In genomic region chr19:55434356-55434755, GRCh38 we compare ENCODE assay signal across 20 cellular contexts. TPM values are rescaled to one million over a fixed set of nuclear protein-coding genes. Genes with fewer than 3 reads are reported as not detected.
DNase-seq lines count a peak whose midpoint lies in the region; ATAC-seq, FAIRE-seq and TF ChIP-seq lines count a peak whose summit lies in the region.
"Had no signal": no experiment of that assay in that cellular context is flagged by ENCODE, and none has a peak within 500 bp of the region (broad histone marks: within the 10 kb centered on the region; RNA-seq: fewer than 3 reads in every experiment).

No MANE protein-coding gene starts in this region.

- H3K4me3 Mint-ChIP-seq in H9 = no peak overlapping the region
- H3K4me3 Mint-ChIP-seq: CD4-positive, alpha-beta memory T cell; HFFc6 had no signal

- no peak for TF ChIP-seq EP300 in H1 (IDR thresholded peaks at IDR 0.05; ENCODE audit: borderline replicate concordance in 1 of 2, low read depth in 2 of 2, low read length in 2 of 2)

- no peak for DNase-seq in H9
- no peak for DNase-seq in H1 (ENCODE audit: low read depth in 1 of 2, low spot score in 2 of 2)
- no peak for DNase-seq in activated T-cell treated with anti-CD3 and anti-CD28 coated beads, Interleukin-2, amount 50 U/mL, for 48 hours
- DNase-seq: Calu3; CD4-positive, alpha-beta memory T cell; EL; HFFc6; Karpas-422; NCI-H1417 treated with DMSO at 0.1 percent for 48 hours; NCI-H187 treated with DMSO at 0.1 percent for 48 hours; NCI-H226; NCI-H524; SHP77 had no signal

- peaks cover 3% of the 10 kb centered on the region for H3K23me2 ChIP-seq in H9 (ENCODE audit: insufficient read length, low read depth, low read length, poor library complexity, severe bottlenecking)
- peaks cover 13% of the 10 kb centered on the region; the same call in 1 of the 2 replicates for H3K23me2 ChIP-seq in H1 (ENCODE audit: low read depth, low read length)

- no peak overlapping the region for H3K56ac ChIP-seq in H9 (ENCODE audit: insufficient read length, low read depth, low read length)
- H3K56ac ChIP-seq in H1 (replicated peaks; ENCODE audit: insufficient read length, low read depth, low read length) = peak overlapping the region; percentile 100

- peak; percentile 48 for FAIRE-seq in H1 (lab: Jason Lieb, UNC)

- H3K36me3 ChIP-seq in H1 (ENCODE audit: control insufficient read depth in 2 of 4, insufficient read depth in 4 of 4, low read length in 3 of 4) = no peaks in the 10 kb centered on the region
- H3K36me3 ChIP-seq: BLaER1 had no signal

- no peaks in the 10 kb centered on the region for H4K20me1 ChIP-seq in H9 (ENCODE audit: control insufficient read depth, insufficient read depth, insufficient read length)
- peaks cover 2 to 21% of the 10 kb centered on the region in 2 experiments for H4K20me1 ChIP-seq in H1 (replicated peaks in 1 of 2; ENCODE audit: control insufficient read depth in 1 of 2, insufficient read depth in 2 of 2, low read length in 2 of 2)

- peaks cover 40% of the 10 kb centered on the region for H3K27me3 Mint-ChIP-seq in H9 (ENCODE audit: low read depth)

- no peak overlapping the region for H3K14ac ChIP-seq in H9 (ENCODE audit: insufficient read depth, low read length)
- no peak overlapping the region for H3K14ac ChIP-seq in H1 (ENCODE audit: insufficient read length)

- no peak overlapping the region for H3K4me2 ChIP-seq in H9 (ENCODE audit: insufficient read depth, insufficient read length, low read length)
- H3K4me2 ChIP-seq in H1 (ENCODE audit: insufficient read depth in 1 of 2, low read depth in 2 of 2, low read length in 2 of 2) = no peak overlapping the region
- H3K4me2 ChIP-seq: BLaER1 had no signal

- no peak overlapping the region for H3K9ac ChIP-seq in H9 (ENCODE audit: extremely low read depth, insufficient read length, low read length)
- H3K9ac ChIP-seq in H1 (replicated peaks in 1 of 4; ENCODE audit: extremely low read depth in 1 of 4, low read depth in 3 of 4, low read length in 3 of 4) = no peak overlapping the region
- H3K9ac ChIP-seq: BLaER1 had no signal

- CTCF ChIA-PET in H1 (lab: Charles Lee; ENCODE audit: partially characterized antibody) = no interaction called here

- no peak overlapping the region for H3K4me3 ChIP-seq in H1 (ENCODE audit: extremely low read depth in 1 of 4, insufficient read depth in 2 of 4, low read depth in 3 of 4, low read length in 4 of 4)
- H3K4me3 ChIP-seq: BLaER1, SK-N-MC had no signal

- H3K18ac ChIP-seq in H9 (ENCODE audit: insufficient read length, low read depth, low read length) (no peak overlapping the region), H1 (ENCODE audit: extremely low read depth, low read length) (no peak overlapping the region)

- no peaks in the 10 kb centered on the region for H3K79me2 ChIP-seq in H9 (ENCODE audit: insufficient read depth, low read length)
- H3K79me2 ChIP-seq in H1 (ENCODE audit: control insufficient read depth in 1 of 2, insufficient read depth in 2 of 2, low read length in 2 of 2) = no peaks in the 10 kb centered on the region

- 100% methylated on average over 2 of the region's 2 CpGs for WGBS in H9 (ENCODE audit: extremely low coverage, insufficient read length, low lambda C conversion rate)
- WGBS in H1 (ENCODE audit: extremely low coverage in 1 of 2, insufficient coverage in 1 of 2, insufficient read length in 1 of 2, insufficient replicate concordance in 2 of 2, low coverage in 1 of 2, low lambda C conversion rate in 2 of 2, missing lambda C conversion rate in 1 of 2), 2 experiments = 92% methylated on average over 2 of the region's 2 CpGs; no CpG with 5 or more reads in 1 of the 2 experiments

- H4K91ac ChIP-seq in H9 (ENCODE audit: insufficient read length, low read depth, low read length) = no peak overlapping the region
- H4K91ac ChIP-seq in H1 (replicated peaks; ENCODE audit: insufficient read length, low read length) = peak overlapping the region; percentile 65

- H3K9me3 Mint-ChIP-seq in H9 = peaks cover 6 to 10% of the 10 kb centered on the region in 2 experiments; a peak in 4 of 5 replicates

- H2BK12ac ChIP-seq in H9 (ENCODE audit: insufficient read length, low read depth, low read length) = no peak overlapping the region
- H2BK12ac ChIP-seq in H1 (ENCODE audit: low read depth, low read length) = 0 out of 2 replicates have a peak overlapping the region, but pooled peaks have one; percentile 1

- H3K4me1 Mint-ChIP-seq in H9 = peaks cover 0 to 4% of the 10 kb centered on the region in 2 experiments; a peak in 2 of 4 replicates

- H3K23ac ChIP-seq in H9 (ENCODE audit: insufficient read length, low read depth, low read length) = no peak overlapping the region
- no peak overlapping the region for H3K23ac ChIP-seq in H1 (ENCODE audit: insufficient read length)

- H2BK20ac ChIP-seq in H9 (ENCODE audit: low read depth, low read length, poor library complexity, severe bottlenecking) (no peak overlapping the region), H1 (ENCODE audit: low read length) (no peak overlapping the region)

- TF ChIP-seq RAD21 in H1 (IDR thresholded peaks at IDR 0.05 in 1 of 2, conservative IDR thresholded peaks at IDR 0.05 in 1 of 2; ENCODE audit: low read depth in 2 of 2, low read length in 2 of 2) = no peak

- no peak overlapping the region for H2AK5ac ChIP-seq in H9 (ENCODE audit: insufficient read length, low read length)
- H2AK5ac ChIP-seq in H1 (ENCODE audit: low read depth, low read length) = 0 out of 2 replicates have a peak overlapping the region, but pooled peaks have one; percentile 1

- H3K4me1 ChIP-seq in H9 (ENCODE audit: insufficient read depth, low read length) (no peaks in the 10 kb centered on the region), H1 (replicated peaks in 1 of 4; ENCODE audit: control insufficient read depth in 3 of 4, insufficient read depth in 4 of 4, low read length in 3 of 4) (peaks cover 0 to 5% (median 2%) of the 10 kb centered on the region in 4 experiments; a peak in 2 of 7 replicates)
- H3K4me1 ChIP-seq: BLaER1 had no signal

- H3T11ph ChIP-seq in H9 (ENCODE audit: low read length) = no peak overlapping the region

- no peak overlapping the region for H2BK5ac ChIP-seq in H9 (ENCODE audit: insufficient read length, low read length)
- H2BK5ac ChIP-seq in H1 (ENCODE audit: low read depth, low read length) = no peak overlapping the region

- no peak overlapping the region for H3K27ac Mint-ChIP-seq in H9
- H3K27ac Mint-ChIP-seq: CD4-positive, alpha-beta memory T cell; HFFc6 had no signal

- H4K5ac ChIP-seq in H9 (ENCODE audit: insufficient read length, low read depth, low read length) (no peak overlapping the region), H1 (ENCODE audit: insufficient read length, low read depth, low read length) (no peak overlapping the region)

- H4K8ac ChIP-seq in H9 (replicated peaks; ENCODE audit: insufficient read length, low read depth, low read length) (peak overlapping the region; percentile 30), H1 (ENCODE audit: extremely low read depth, insufficient read depth, low read length) (no peak overlapping the region)

- H3K4ac ChIP-seq in H9 (ENCODE audit: low read depth, low read length) = no peak overlapping the region
- no peak overlapping the region for H3K4ac ChIP-seq in H1 (replicated peaks; ENCODE audit: insufficient read length, low read depth, low read length)

- peaks cover 0 to 2% (median 0%) of the 10 kb centered on the region in 3 experiments; a peak in 1 of 7 replicates for H3K36me3 Mint-ChIP-seq in H9 (ENCODE audit: insufficient read depth in 1 of 3, low read depth in 3 of 3)

- H2AFZ ChIP-seq in H9 (ENCODE audit: low read length) (no peak overlapping the region), H1 (ENCODE audit: low read length) (no peak overlapping the region)

- TF ChIP-seq CTCF in H9 (conservative IDR thresholded peaks at IDR 0.05) = no peak
- no peak for TF ChIP-seq CTCF in H1 (IDR thresholded peaks at IDR 0.05; ENCODE audit: control extremely low read depth in 1 of 3, insufficient read depth in 1 of 3, low read depth in 1 of 3, low read length in 3 of 3)

- no peak overlapping the region for H2BK15ac ChIP-seq in H9 (ENCODE audit: low read depth, low read length)
- H2BK15ac ChIP-seq in H1 (ENCODE audit: low read length) = peak overlapping the region; percentile 16; the same call in 1 of the 2 replicates

- H2BK120ac ChIP-seq in H9 (ENCODE audit: low read depth, low read length, poor library complexity, severe bottlenecking) = no peak overlapping the region
- no peak overlapping the region for H2BK120ac ChIP-seq in H1 (replicated peaks; ENCODE audit: low read depth, low read length)

- no peak overlapping the region for H3K27ac ChIP-seq in H9 (ENCODE audit: insufficient read length, low read depth, low read length)
- H3K27ac ChIP-seq in H1 (ENCODE audit: low read depth, low read length) = no peak overlapping the region
- H3K27ac ChIP-seq: BLaER1, SK-N-MC had no signal

- H3K27me3 ChIP-seq in H9 (ENCODE audit: insufficient read depth, low read length) (no peaks in the 10 kb centered on the region; the same call in 1 of the 2 replicates), H1 (replicated peaks in 1 of 4; ENCODE audit: control insufficient read depth in 3 of 4, extremely low read depth in 1 of 4, insufficient read depth in 3 of 4, low read length in 3 of 4) (peaks cover 4 to 14% (median 12%) of the 10 kb centered on the region in 4 experiments; a peak in 6 of 7 replicates)

- H3K9me3 ChIP-seq in H9 (ENCODE audit: control insufficient read depth, low read depth, low read length) (no peaks in the 10 kb centered on the region), H1 (ENCODE audit: insufficient read depth in 2 of 2, low read depth in 1 of 2, low read length in 1 of 2) (0 out of 4 replicates have a peak, but pooled peaks cover 0 to 9% of the 10 kb centered on the region in 2 experiments)

- no peaks in the 10 kb centered on the region for H3K79me1 ChIP-seq in H9 (ENCODE audit: insufficient read depth, low read depth, low read length, poor library complexity, severe bottlenecking)
- peaks cover 6% of the 10 kb centered on the region for H3K79me1 ChIP-seq in H1 (ENCODE audit: low read depth, low read length)

- ATAC-seq in GM21390 (IDR thresholded peaks at IDR 0.05; ENCODE audit: unreplicated experiment) = no peak

- no peak for TF ChIP-seq POLR2A in H1 (IDR thresholded peaks at IDR 0.05; ENCODE audit: control extremely low read depth in 1 of 2, low read depth in 2 of 2, low read length in 2 of 2)

- POLR2A ChIA-PET in H1 (lab: Charles Lee; ENCODE audit: partially characterized antibody) = no interaction called here

RNA-seq across cellular contexts. Expression of gene SHISA7, which starts 8.7 kb away (rescaled TPM):
- total RNA-seq in H9 (2021) = 0.31 TPM in 2 replicates
- total RNA-seq in H1 (2021; fragmentation: NEBNext Ultra II Directional; extraction: Animal tissue kit (Norgen Biotek cat#: 25700)) = 0.98 and 1.0 TPM in 2 replicates
- polyA plus RNA-seq in H1 (2011; rRNA removed) = 0.76 and 1.1 TPM in 2 replicates
- polyA plus RNA-seq in H1 (2011; cell fraction: cytosol; rRNA removed) = 0.54 TPM
- 1.2 TPM for polyA plus RNA-seq in H1 (2011; cell fraction: nucleus; rRNA removed)
- 0.58 to 1.3 TPM (median 1.1 TPM) in 4 replicates for polyA plus RNA-seq in H1 (2012, experiment 1 of 2)
- 0.34 TPM for polyA plus RNA-seq in H1 (2012, experiment 2 of 2)
- 0.91 TPM for polyA plus RNA-seq in H1 (2013, experiment 1 of 2)
- 1.0 TPM for polyA plus RNA-seq in H1 (2013, experiment 2 of 2)
- polyA minus RNA-seq in H1 (2011; rRNA and poly(A)+ RNA removed) = 0.63 and 0.82 TPM in 2 replicates
- 0.66 TPM for polyA minus RNA-seq in H1 (2011; cell fraction: cytosol; rRNA and poly(A)+ RNA removed)
- 1.00 TPM for polyA minus RNA-seq in H1 (2011; cell fraction: nucleus; rRNA and poly(A)+ RNA removed)
- total RNA-seq: Calu3; CD4-positive, alpha-beta memory T cell; H4; HFFc6; MCF 10A had no signal
- polyA plus RNA-seq: CD4-positive, alpha-beta memory T cell had no signal

RNA-seq across cellular contexts. Expression of gene UBE2S, which starts 26.8 kb away (rescaled TPM):
- 391 and 393 TPM in 2 replicates for total RNA-seq in H9 (2021)
- total RNA-seq in H1 (2021; fragmentation: NEBNext Ultra II Directional; extraction: Animal tissue kit (Norgen Biotek cat#: 25700)) = 398 and 402 TPM in 2 replicates
- 466 and 530 TPM in 2 replicates for polyA plus RNA-seq in H1 (2011; rRNA removed)
- 396 TPM for polyA plus RNA-seq in H1 (2011; cell fraction: cytosol; rRNA removed)
- 278 TPM for polyA plus RNA-seq in H1 (2011; cell fraction: nucleus; rRNA removed)
- 185 to 258 TPM (median 204 TPM) in 4 replicates for polyA plus RNA-seq in H1 (2012, experiment 1 of 2)
- polyA plus RNA-seq in H1 (2012, experiment 2 of 2) = 110 TPM
- polyA plus RNA-seq in H1 (2013, experiment 1 of 2) = 234 TPM
- polyA plus RNA-seq in H1 (2013, experiment 2 of 2) = 223 TPM
- 54.5 and 104 TPM in 2 replicates for polyA minus RNA-seq in H1 (2011; rRNA and poly(A)+ RNA removed)
- 239 TPM for polyA minus RNA-seq in H1 (2011; cell fraction: cytosol; rRNA and poly(A)+ RNA removed)
- 43.1 TPM for polyA minus RNA-seq in H1 (2011; cell fraction: nucleus; rRNA and poly(A)+ RNA removed)

RNA-seq across cellular contexts. Expression of gene ISOC2, which starts 27.1 kb away (rescaled TPM):
- total RNA-seq in H9 (2021) = 68.2 and 72.2 TPM in 2 replicates
- total RNA-seq in H1 (2021; fragmentation: NEBNext Ultra II Directional; extraction: Animal tissue kit (Norgen Biotek cat#: 25700)) = 96.9 and 106 TPM in 2 replicates
- polyA plus RNA-seq in H1 (2011; rRNA removed) = 152 and 195 TPM in 2 replicates
- 149 TPM for polyA plus RNA-seq in H1 (2011; cell fraction: cytosol; rRNA removed)
- 148 TPM for polyA plus RNA-seq in H1 (2011; cell fraction: nucleus; rRNA removed)
- 52.8 to 109 TPM (median 103 TPM) in 4 replicates for polyA plus RNA-seq in H1 (2012, experiment 1 of 2)
- 112 TPM for polyA plus RNA-seq in H1 (2012, experiment 2 of 2)
- 63.1 TPM for polyA plus RNA-seq in H1 (2013, experiment 1 of 2)
- 61.5 TPM for polyA plus RNA-seq in H1 (2013, experiment 2 of 2)
- polyA minus RNA-seq in H1 (2011; rRNA and poly(A)+ RNA removed) = 22.8 and 24.5 TPM in 2 replicates
- 51.8 TPM for polyA minus RNA-seq in H1 (2011; cell fraction: cytosol; rRNA and poly(A)+ RNA removed)
- 69.9 TPM for polyA minus RNA-seq in H1 (2011; cell fraction: nucleus; rRNA and poly(A)+ RNA removed)

RNA-seq across cellular contexts. Expression of gene C19orf85, which starts 30.2 kb away (rescaled TPM):
- total RNA-seq in H9 (2021) = 1.2 and 2.1 TPM in 2 replicates
- 3.2 and 3.6 TPM in 2 replicates for total RNA-seq in H1 (2021; fragmentation: NEBNext Ultra II Directional; extraction: Animal tissue kit (Norgen Biotek cat#: 25700))
- polyA plus RNA-seq in H1 (2011; rRNA removed) = 2.2 and 3.3 TPM in 2 replicates
- polyA plus RNA-seq in H1 (2011; cell fraction: cytosol; rRNA removed) = 1.5 TPM
- polyA plus RNA-seq in H1 (2011; cell fraction: nucleus; rRNA removed) = 3.0 TPM
- 1.6 to 3.1 TPM (median 2.6 TPM) in 4 replicates for polyA plus RNA-seq in H1 (2012, experiment 1 of 2)
- polyA plus RNA-seq in H1 (2012, experiment 2 of 2) = 2.9 TPM
- 9.1 TPM for polyA plus RNA-seq in H1 (2013, experiment 1 of 2)
- polyA plus RNA-seq in H1 (2013, experiment 2 of 2) = 8.6 TPM
- 0.41 and 0.49 TPM in 2 replicates for polyA minus RNA-seq in H1 (2011; rRNA and poly(A)+ RNA removed)
- not detected for polyA minus RNA-seq in H1 (2011; cell fraction: cytosol; rRNA and poly(A)+ RNA removed)
- 2.1 TPM for polyA minus RNA-seq in H1 (2011; cell fraction: nucleus; rRNA and poly(A)+ RNA removed)
- total RNA-seq: A673; Calu3; CD4-positive, alpha-beta memory T cell; H4; HFFc6; RPMI7951 had no signal
- polyA plus RNA-seq: CD4-positive, alpha-beta memory T cell had no signal

RNA-seq across cellular contexts. Expression of gene ZNF628, which starts 42.1 kb away (rescaled TPM):
- 16.5 and 16.6 TPM in 2 replicates for total RNA-seq in H9 (2021)
- total RNA-seq in H1 (2021; fragmentation: NEBNext Ultra II Directional; extraction: Animal tissue kit (Norgen Biotek cat#: 25700)) = 10.8 and 12.9 TPM in 2 replicates
- polyA plus RNA-seq in H1 (2011; rRNA removed) = 1.7 and 4.5 TPM in 2 replicates
- 1.4 TPM for polyA plus RNA-seq in H1 (2011; cell fraction: cytosol; rRNA removed)
- 4.4 TPM for polyA plus RNA-seq in H1 (2011; cell fraction: nucleus; rRNA removed)
- 3.2 to 7.6 TPM (median 6.6 TPM) in 4 replicates for polyA plus RNA-seq in H1 (2012, experiment 1 of 2)
- 4.7 TPM for polyA plus RNA-seq in H1 (2012, experiment 2 of 2)
- 6.7 TPM for polyA plus RNA-seq in H1 (2013, experiment 1 of 2)
- 7.0 TPM for polyA plus RNA-seq in H1 (2013, experiment 2 of 2)
- 0.61 and 0.82 TPM in 2 replicates for polyA minus RNA-seq in H1 (2011; rRNA and poly(A)+ RNA removed)
- 8.8 TPM for polyA minus RNA-seq in H1 (2011; cell fraction: cytosol; rRNA and poly(A)+ RNA removed)
- 7.2 TPM for polyA minus RNA-seq in H1 (2011; cell fraction: nucleus; rRNA and poly(A)+ RNA removed)
